ENCODE assay signal across 9 cellular contexts in genomic region chr15:51759557-51760070, GRCh38. TPM values are rescaled to one million over a fixed set of nuclear protein-coding genes. Genes with fewer than 3 reads are reported as not detected.
DNase-seq lines count a peak whose midpoint lies in the region; ATAC-seq, FAIRE-seq and TF ChIP-seq lines count a peak whose summit lies in the region.
"Had no signal": no experiment of that assay in that cellular context is flagged by ENCODE, and none has a peak within 500 bp of the region (broad histone marks: within the 10 kb centered on the region; RNA-seq: fewer than 3 reads in every experiment).

No MANE protein-coding gene starts in this region.

- ATAC-seq in A549 (peak in 1 of 2 experiments; percentile 63; a peak in 3 of 6 replicates), RWPE2 (ENCODE audit: low read depth) (peak; percentile 59; the same call in 2 of the 3 replicates), heart right ventricle (peak; percentile 82 to 93 (median 86))

- no peak overlapping the region for H3K4me3 Mint-ChIP-seq in activated naive CD8-positive, alpha-beta T cell treated with anti-CD3 and anti-CD28 coated beads for 36 hours

- H3K27me3 ChIP-seq in RWPE2 (ENCODE audit: insufficient read depth, poor library complexity, severe bottlenecking) = no peaks in the 10 kb centered on the region
- no peaks in the 10 kb centered on the region for H3K27me3 ChIP-seq in heart right ventricle
- H3K27me3 ChIP-seq: tibial artery had no signal

- no peak overlapping the region for H3K27ac Mint-ChIP-seq in activated naive CD8-positive, alpha-beta T cell treated with anti-CD3 and anti-CD28 coated beads for 36 hours

- CTCF ChIA-PET in A549 (lab: Yijun Ruan, JAX) = interaction anchor here (16.6 kb wide), 1 partner anchor 14 kb away, joined by 193 read pairs; no protein-coding TSS in a partner anchor

- FAIRE-seq in A549 (lab: Jason Lieb, UNC) (no peak), frontal cortex (lab: Jason Lieb, UNC) (no peak)

- H3K9me3 ChIP-seq in A549 (no peaks in the 10 kb centered on the region), RWPE2 (ENCODE audit: severe bottlenecking) (no peaks in the 10 kb centered on the region), heart right ventricle (peaks cover 0 to 6% (median 0%) of the 10 kb centered on the region in 11 donors)
- H3K9me3 ChIP-seq: tibial artery had no signal

- POLR2A ChIA-PET in A549 (lab: Yijun Ruan, JAX) = no interaction called here

- H3K9me3 Mint-ChIP-seq in activated naive CD8-positive, alpha-beta T cell treated with anti-CD3 and anti-CD28 coated beads for 36 hours = no peaks in the 10 kb centered on the region

- intact Hi-C loops in heart right ventricle (cut with DNase I) = no loop called here

- H3K4me2 ChIP-seq in A549 = no peak overlapping the region

- no peaks in the 10 kb centered on the region for H3K36me3 ChIP-seq in RWPE2 (ENCODE audit: low read depth)
- no peaks in the 10 kb centered on the region for H3K36me3 ChIP-seq in heart right ventricle
- H3K36me3 ChIP-seq: tibial artery had no signal

- no peak overlapping the region for H3K27ac ChIP-seq in A549
- H3K27ac ChIP-seq in RWPE2 (ENCODE audit: poor library complexity, severe bottlenecking) = no peak overlapping the region
- peak overlapping the region in 4 of 10 donors; percentile 6 to 60 (median 33) for H3K27ac ChIP-seq in heart right ventricle
- H3K27ac ChIP-seq: tibial artery had no signal

- no peak; the same call in 2 of the 3 replicates for TF ChIP-seq CTCF in A549 (IDR thresholded peaks at IDR 0.05)
- TF ChIP-seq CTCF in GM12873 (IDR thresholded peaks at IDR 0.05; ENCODE audit: insufficient read depth, low read depth, low read length, missing control alignments) = peak; percentile 55
- no peak for TF ChIP-seq CTCF in RWPE2 (IDR thresholded peaks at IDR 0.05; ENCODE audit: poor library complexity, severe bottlenecking)
- peak in 5 of 9 donors; percentile 8 to 31 (median 28) for TF ChIP-seq CTCF in heart right ventricle (IDR thresholded peaks at IDR 0.05)

- no peaks in the 10 kb centered on the region for H3K4me1 Mint-ChIP-seq in activated naive CD8-positive, alpha-beta T cell treated with anti-CD3 and anti-CD28 coated beads for 36 hours

- no peak for DNase-seq in A549 (ENCODE audit: low read depth in 1 of 2, low spot score in 1 of 2)
- no peak for DNase-seq in RWPE2 (ENCODE audit: low spot score)
- DNase-seq in heart right ventricle = peak; percentile 27 to 52
- DNase-seq in activated naive CD8-positive, alpha-beta T cell treated with anti-CD3 and anti-CD28 coated beads for 36 hours = no peak
- no peak for DNase-seq in frontal cortex (ENCODE audit: low spot score in 2 of 2)
- DNase-seq in activated T-cell treated with anti-CD3 and anti-CD28 coated beads, Interleukin-2, amount 50 U/mL, for 1 hour = no peak
- no peak for DNase-seq in activated CD8-positive, alpha-beta memory T cell treated with anti-CD3 and anti-CD28 coated beads, Interleukin-2, amount 50 U/mL, for 4 hours

- TF ChIP-seq RAD21 in A549 (conservative IDR thresholded peaks at IDR 0.05 in 1 of 2, IDR thresholded peaks at IDR 0.05 in 1 of 2) = peak in 1 of 2 experiments; percentile 32; a peak in 1 of 5 replicates

- no peaks in the 10 kb centered on the region for H3K27me3 Mint-ChIP-seq in activated naive CD8-positive, alpha-beta T cell treated with anti-CD3 and anti-CD28 coated beads for 36 hours

- H3K4me1 ChIP-seq in A549 (no peaks in the 10 kb centered on the region), RWPE2 (ENCODE audit: insufficient read depth, poor library complexity, severe bottlenecking) (no peaks in the 10 kb centered on the region), heart right ventricle (peaks cover 0 to 50% (median 18%) of the 10 kb centered on the region in 9 donors)

- H3K36me3 Mint-ChIP-seq in activated naive CD8-positive, alpha-beta T cell treated with anti-CD3 and anti-CD28 coated beads for 36 hours = no peaks in the 10 kb centered on the region

- WGBS in A549 (ENCODE audit: missing lambda C conversion rate) = 30% methylated on average over 3 of the region's 3 CpGs
- WGBS in heart right ventricle, 2 donors = 19 to 28% methylated on average over 3 of the region's 3 CpGs

- H3K4me3 ChIP-seq in A549 (no peak overlapping the region), RWPE2 (ENCODE audit: severe bottlenecking) (no peak overlapping the region), heart right ventricle (no peak overlapping the region)
- H3K4me3 ChIP-seq: tibial artery had no signal

- no peak for TF ChIP-seq EP300 in A549 (IDR thresholded peaks at IDR 0.05)

- TF ChIP-seq POLR2A in A549 (IDR thresholded peaks at IDR 0.05; ENCODE audit: low read length) = no peak

TF ChIP-seq in A549, 52 proteins besides CTCF, POLR2A, EP300 and RAD21:
- peak; percentile 31 to 33; a peak in 2 of 4 replicates for TF ChIP-seq CEBPB (IDR thresholded peaks at IDR 0.05)
- TF ChIP-seq JUN (IDR thresholded peaks at IDR 0.05) = no peak
- no peak for TF ChIP-seq REST (IDR thresholded peaks at IDR 0.05)
TF ChIP-seq in A549: peak in this region for 1.

RNA-seq across cellular contexts. Expression of gene TMOD2, which starts 8.2 kb away (rescaled TPM):
- polyA plus RNA-seq in A549 (2011; rRNA removed) = 2.5 and 2.8 TPM in 2 replicates
- polyA plus RNA-seq in A549 (2012; cell fraction: cytosol; rRNA removed) = 0.24 and 0.30 TPM in 2 replicates
- 0.18 and 0.31 TPM in 2 replicates for polyA plus RNA-seq in A549 (2012; cell fraction: nucleus; rRNA removed)
- 1.6 to 2.1 TPM (median 2.0 TPM) in 3 replicates for polyA plus RNA-seq in A549 (2017; fragmentation: RNase III; extraction: RNeasy Plus Mini Kit Qiagen cat#74134 plus additional on column Dnase treatment)
- polyA minus RNA-seq in A549 (2011; rRNA and poly(A)+ RNA removed) = 1.2 and 1.4 TPM in 2 replicates
- 1 to 10 TPM; 2.8 to 8.5 (median 5.1) TPM for total RNA-seq in heart right ventricle
- polyA plus RNA-seq in heart right ventricle = 1 to 10 TPM; 1.5 to 2.6 TPM
- 1 to 10 TPM; 4.2 to 4.8 TPM for total RNA-seq in activated naive CD8-positive, alpha-beta T cell treated with anti-CD3 and anti-CD28 coated beads for 36 hours
- total RNA-seq in frontal cortex = 198 TPM

RNA-seq across cellular contexts. Expression of gene LYSMD2, which starts 22.2 kb away (rescaled TPM):
- polyA plus RNA-seq in A549 (2011; rRNA removed) (29.2 and 32.1 TPM in 2 replicates), A549 (2017; fragmentation: RNase III; extraction: RNeasy Plus Mini Kit Qiagen cat#74134 plus additional on column Dnase treatment) (16.9 to 18.5 TPM (median 18.3 TPM) in 3 replicates), heart right ventricle (1 to 10 TPM; 5.0 to 8.6 TPM)
- polyA plus RNA-seq in A549 (2012; cell fraction: cytosol; rRNA removed) = 11.8 and 14.3 TPM in 2 replicates
- 6.2 and 9.6 TPM in 2 replicates for polyA plus RNA-seq in A549 (2012; cell fraction: nucleus; rRNA removed)
- 2.7 and 4.0 TPM in 2 replicates for polyA minus RNA-seq in A549 (2011; rRNA and poly(A)+ RNA removed)
- total RNA-seq in heart right ventricle (1 to 10 TPM; 1.7 to 8.6 (median 3.9) TPM), frontal cortex (30.6 TPM)
- 10 to 100 TPM; 23.5 to 24.2 TPM for total RNA-seq in activated naive CD8-positive, alpha-beta T cell treated with anti-CD3 and anti-CD28 coated beads for 36 hours

Comparison
In these comparisons a context has a peak if more than half of its experiments do, and no peak if none do; other contexts are left out.
1. DNase-seq: peak in heart right ventricle (2 of 2); none in A549 (0 of 2), RWPE2 (single experiment), activated naive CD8-positive, alpha-beta T cell treated with anti-CD3 and anti-CD28 coated beads for 36 hours (single experiment), frontal cortex (0 of 2), activated T-cell treated with anti-CD3 and anti-CD28 coated beads, Interleukin-2, amount 50 U/mL, for 1 hour (single experiment) and activated CD8-positive, alpha-beta memory T cell treated with anti-CD3 and anti-CD28 coated beads, Interleukin-2, amount 50 U/mL, for 4 hours (single experiment).
2. CTCF ChIP-seq: peak in GM12873 (single experiment) and heart right ventricle (5 of 9); none in A549 (single experiment) and RWPE2 (single experiment).
3. RNA of gene TMOD2, which starts 8.2 kb away (total RNA-seq): 198 TPM in frontal cortex (single experiment); 2.8 to 8.5 TPM in heart right ventricle and 4.2 to 4.8 TPM in activated naive CD8-positive, alpha-beta T cell treated with anti-CD3 and anti-CD28 coated beads for 36 hours; every median in the first group is over 10 times any median in the second.